34 cellular contexts compared by ENCODE assay signal in genomic region chr2:30949435-30949834, GRCh38.
"Had no signal": no experiment of that assay in that cellular context is flagged by ENCODE, and none has a peak within 500 bp of the region (broad histone marks: within the 10 kb centered on the region; RNA-seq: fewer than 3 reads in every experiment).

No MANE protein-coding gene starts in this region.

- H3K36me3 Mint-ChIP-seq: activated naive CD4-positive, alpha-beta T cell treated with anti-CD3 and anti-CD28 coated beads, Interleukin-2, amount 50 U/mL, for 72 hours; brain had no signal

- H3K27me3 Mint-ChIP-seq: activated CD4-positive, alpha-beta T cell treated with anti-CD3 and anti-CD28 coated beads, Interleukin-2, amount 10 ng/mL, durations not matched to agents 7 days and 5 days; brain had no signal

- H3K4me1 Mint-ChIP-seq: activated CD4-positive, alpha-beta T cell treated with anti-CD3 and anti-CD28 coated beads, Interleukin-2, amount 10 ng/mL, durations not matched to agents 7 days and 5 days had no signal

- ATAC-seq: activated CD8-positive, alpha-beta T cell treated with anti-CD3 and anti-CD28 coated beads, Interleukin-2, amount 10 ng/mL, durations not matched to agents 7 days and 5 days; activated naive CD4-positive, alpha-beta T cell treated with anti-CD3 and anti-CD28 coated beads, Interleukin-2, amount 50 U/mL, for 72 hours; activated T-cell treated with anti-CD3 and anti-CD28 coated beads, Interleukin-2, amount 50 U/mL, for 4 hours had no signal

- H3K4me3 Mint-ChIP-seq: activated CD4-positive, alpha-beta T cell treated with anti-CD3 and anti-CD28 coated beads, Interleukin-2, amount 10 ng/mL, durations not matched to agents 7 days and 5 days; activated CD8-positive, alpha-beta T cell treated with anti-CD3 and anti-CD28 coated beads, Interleukin-2, amount 10 ng/mL, durations not matched to agents 7 days and 5 days; activated naive CD4-positive, alpha-beta T cell treated with anti-CD3 and anti-CD28 coated beads for 36 hours; activated T-cell treated with anti-CD3 and anti-CD28 coated beads, Interleukin-2, amount 50 U/mL, for 4 hours; activated T-helper 1 cell treated with anti-CD3 and anti-CD28 coated beads, Interleukin-12 subunit alpha, Interleukin-12 subunit beta, Interleukin-2, Interleukin-4 antibody, amounts not matched to agents 30 ng/mL and 10 ng/mL and 1 ng/mL, durations not matched to agents 14 hours and 24 hours and 36 hours; brain had no signal

- H3K27ac ChIP-seq: PC-9, SJSA1, WERI-Rb-1 had no signal

- H3K4me3 ChIP-seq: PC-9, SJSA1 had no signal

- H3K4me1 ChIP-seq: SJSA1 had no signal

- DNase-seq: activated CD4-positive, alpha-beta T cell treated with anti-CD3 and anti-CD28 coated beads for 1 hour; activated CD4-positive, alpha-beta T cell treated with anti-CD3 and anti-CD28 coated beads, Interleukin-2, amount 10 ng/mL, durations not matched to agents 7 days and 5 days; activated CD4-positive, alpha-beta T cell treated with anti-CD3 and anti-CD28 coated beads, Interleukin-2, amount 50 U/mL, for 48 hours; activated CD4-positive, CD25-positive, alpha-beta regulatory T cell; activated CD8-positive, alpha-beta T cell treated with anti-CD3 and anti-CD28 coated beads, Interleukin-2, amount 10 ng/mL, durations not matched to agents 7 days and 5 days; activated gamma-delta T cell treated with Interleukin-2 at 50 U/mL for 16 hours; activated naive CD4-positive, alpha-beta T cell treated with anti-CD3 and anti-CD28 coated beads for 36 hours; activated T-cell treated with anti-CD3 and anti-CD28 coated beads for 4 hours; activated T-cell treated with anti-CD3 and anti-CD28 coated beads, Interleukin-2, amount 50 U/mL, for 4 hours; anterior cingulate cortex; cerebellar nuclear complex; Karpas-422; KBM-7; NCI-H1105; NCI-H1436; NCI-H1694; NCI-H1930; NCI-H2081 treated with DMSO at 0.1 percent for 48 hours; NCI-H345; NCI-H510A; NCI-H526; NCI-H748 treated with DMSO at 0.1 percent for 48 hours; NK-92 treated with Interleukin-12 subunit alpha and Interleukin-12 subunit beta, amount 100 ng/mL, for 24 hours; PC-9; Right ventricle myocardium superior; SW 1271; T-helper 1 cell; T-helper 2 cell; T-helper 9 cell; WERI-Rb-1 had no signal

- H3K9me3 ChIP-seq: SJSA1 had no signal

- H2AFZ ChIP-seq: PC-9 had no signal

- H3K36me3 ChIP-seq: SJSA1, WERI-Rb-1 had no signal

- H3K9me3 Mint-ChIP-seq: activated CD4-positive, alpha-beta T cell treated with anti-CD3 and anti-CD28 coated beads, Interleukin-2, amount 10 ng/mL, durations not matched to agents 7 days and 5 days; activated naive CD4-positive, alpha-beta T cell treated with anti-CD3 and anti-CD28 coated beads, Interleukin-2, amount 50 U/mL, for 72 hours; activated T-cell treated with anti-CD3 and anti-CD28 coated beads, Interleukin-2, amount 50 U/mL, for 4 hours; activated T-helper 1 cell treated with anti-CD3 and anti-CD28 coated beads, Interleukin-12 subunit alpha, Interleukin-12 subunit beta, Interleukin-2, Interleukin-4 antibody, amounts not matched to agents 30 ng/mL and 10 ng/mL and 1 ng/mL, durations not matched to agents 14 hours and 24 hours and 36 hours; brain had no signal

- H3K27me3 ChIP-seq: SJSA1 had no signal

- H3K4me2 ChIP-seq: PC-9 had no signal

- H3K27ac Mint-ChIP-seq: activated CD4-positive, alpha-beta T cell treated with anti-CD3 and anti-CD28 coated beads, Interleukin-2, amount 10 ng/mL, durations not matched to agents 7 days and 5 days; activated CD8-positive, alpha-beta T cell treated with anti-CD3 and anti-CD28 coated beads, Interleukin-2, amount 10 ng/mL, durations not matched to agents 7 days and 5 days; activated naive CD4-positive, alpha-beta T cell treated with anti-CD3 and anti-CD28 coated beads for 36 hours; activated naive CD4-positive, alpha-beta T cell treated with anti-CD3 and anti-CD28 coated beads, Interleukin-2, amount 50 U/mL, for 72 hours; activated T-helper 1 cell treated with anti-CD3 and anti-CD28 coated beads, Interleukin-12 subunit alpha, Interleukin-12 subunit beta, Interleukin-2, Interleukin-4 antibody, amounts not matched to agents 30 ng/mL and 10 ng/mL and 1 ng/mL, durations not matched to agents 14 hours and 24 hours and 36 hours had no signal
